ENCODE assay signal across 28 cellular contexts in the genomic region with DNA sequence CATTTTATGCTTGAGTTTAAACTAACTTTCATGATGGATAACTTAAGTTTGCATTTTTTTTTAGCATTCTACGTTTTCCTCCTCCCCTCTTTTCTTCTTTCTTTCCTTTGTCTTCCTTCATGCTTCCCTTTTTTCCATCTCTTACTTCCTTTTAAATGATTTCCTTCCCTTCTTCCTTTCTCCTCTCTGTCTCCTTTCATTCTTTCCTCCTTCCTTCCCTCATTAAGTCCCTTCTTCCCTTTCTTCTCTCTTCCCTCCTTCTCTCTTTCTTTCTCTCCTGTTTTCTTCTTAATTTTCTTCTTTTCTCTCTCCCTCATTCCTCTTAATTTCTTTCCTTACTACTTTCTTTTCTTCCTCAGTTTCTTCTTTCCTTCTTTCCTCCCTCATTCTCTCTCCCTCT.
"Had no signal": no experiment of that assay in that cellular context is flagged by ENCODE, and none has a peak within 500 bp of the region (broad histone marks: within the 10 kb centered on the region; RNA-seq: fewer than 3 reads in every experiment).

No MANE protein-coding gene starts in this region.

- H3K27me3 ChIP-seq: left lung, ovary, right atrium auricular region, right lobe of liver, stomach, testis, thyroid gland, transverse colon, upper lobe of left lung, vagina had no signal

- H3K9me3 Mint-ChIP-seq: nephron; neural crest cell; stimulated activated naive B cell treated with anti-CD40 and anti-IgM and Interleukin-4, amounts not matched to agents 10 μg/mL and 1 μg/mL and 100 μg/mL, for 72 hours had no signal

- H3K36me3 Mint-ChIP-seq: immature natural killer cell; naive thymus-derived CD8-positive, alpha-beta T cell; stimulated activated naive B cell treated with anti-CD40 and anti-IgM and Interleukin-4, amounts not matched to agents 10 μg/mL and 1 μg/mL and 100 μg/mL, for 72 hours had no signal

- H3K27ac Mint-ChIP-seq: immature natural killer cell; naive thymus-derived CD8-positive, alpha-beta T cell; nephron; progenitor cell of endocrine pancreas; stimulated activated naive B cell treated with anti-CD40 and anti-IgM and Interleukin-4, amounts not matched to agents 10 μg/mL and 1 μg/mL and 100 μg/mL, for 72 hours had no signal

- H3K27me3 Mint-ChIP-seq: progenitor cell of endocrine pancreas; stimulated activated naive B cell treated with anti-CD40 and anti-IgM and Interleukin-4, amounts not matched to agents 10 μg/mL and 1 μg/mL and 100 μg/mL, for 72 hours had no signal

- H3K4me3 Mint-ChIP-seq: immature natural killer cell; naive thymus-derived CD8-positive, alpha-beta T cell; nephron; neural crest cell; stimulated activated naive B cell treated with anti-CD40 and anti-IgM and Interleukin-4, amounts not matched to agents 10 μg/mL and 1 μg/mL and 100 μg/mL, for 72 hours had no signal

- H3K4me1 Mint-ChIP-seq: immature natural killer cell; naive thymus-derived CD8-positive, alpha-beta T cell; stimulated activated naive B cell treated with anti-CD40 and anti-IgM and Interleukin-4, amounts not matched to agents 10 μg/mL and 1 μg/mL and 100 μg/mL, for 72 hours had no signal

- H3K4me3 ChIP-seq: left lung, lower lobe of right lung, ovary, right atrium auricular region, right lobe of liver, smooth muscle cell, stomach, testis, thyroid gland, transverse colon, upper lobe of left lung, vagina had no signal

- ATAC-seq: left colon; left lung; lower lobe of right lung; naive thymus-derived CD8-positive, alpha-beta T cell; right lobe of liver; stimulated activated naive B cell treated with anti-CD40 and anti-IgM and Interleukin-4, amounts not matched to agents 10 μg/mL and 1 μg/mL and 100 μg/mL, for 72 hours; stimulated activated naive CD8-positive, alpha-beta T cell treated with anti-CD3 and anti-CD28 coated beads, Interleukin-15, Interleukin-2, amounts not matched to agents 100 U/mL and 50 U/mL, for 24 hours had no signal

- H3K27ac ChIP-seq: left lung, lower lobe of right lung, ovary, right atrium auricular region, right lobe of liver, stomach, testis, thyroid gland, transverse colon, upper lobe of left lung, vagina had no signal

- DNase-seq: hypothalamus; immature natural killer cell; kidney; left colon; left lung; lower lobe of right lung; mammary epithelial cell; mesenchymal stem cell; naive thymus-derived CD8-positive, alpha-beta T cell; occipital lobe; ovary; right lobe of liver; stimulated activated CD4-positive, alpha-beta T cell treated with anti-CD3 and anti-CD28 coated beads, Interleukin-1b, Interleukin-23, amount 100 ng/mL, for 48 hours; stimulated activated CD4-positive, alpha-beta T cell treated with anti-CD3 and anti-CD28 coated beads, Interleukin-2, amount 100 ng/mL, for 48 hours; stimulated activated CD4-positive, alpha-beta T cell treated with anti-CD3 and anti-CD28 coated beads, Interleukin-4, amount 100 ng/mL, for 4 hours; stimulated activated naive B cell treated with anti-CD40 and anti-IgM and Interleukin-4, amounts not matched to agents 10 μg/mL and 1 μg/mL and 100 μg/mL, for 72 hours; stimulated activated naive CD8-positive, alpha-beta T cell treated with anti-CD3 and anti-CD28 coated beads, Interleukin-15, Interleukin-2, amounts not matched to agents 100 U/mL and 50 U/mL, for 24 hours; stomach; testis; thyroid gland; transverse colon; upper lobe of left lung had no signal

- H3K4me1 ChIP-seq: left lung, lower lobe of right lung, right atrium auricular region, right lobe of liver, testis, thyroid gland, upper lobe of left lung, vagina had no signal

- H3K4me2 ChIP-seq: smooth muscle cell had no signal

- H3K9me3 ChIP-seq: left lung, lower lobe of right lung, ovary, right atrium auricular region, right lobe of liver, stomach, testis, thyroid gland, transverse colon, upper lobe of left lung, vagina had no signal

- H3K36me3 ChIP-seq: left lung, lower lobe of right lung, ovary, right atrium auricular region, right lobe of liver, stomach, thyroid gland, transverse colon, upper lobe of left lung, vagina had no signal
